In genomic region chr13:114142640-114143490, GRCh38 we compare ENCODE assay signal across 1 cellular context.
TF ChIP-seq lines count a peak whose summit lies in the region.

No MANE protein-coding gene starts in this region.

TF ChIP-seq in IMR-90, 13 proteins besides CTCF, POLR2A, EP300 and RAD21 (continued from another document):
- no peak for TF ChIP-seq CEBPB (IDR thresholded peaks at IDR 0.05; ENCODE audit: low read depth, low read length)
- TF ChIP-seq MXI1 (IDR thresholded peaks at IDR 0.05; ENCODE audit: borderline replicate concordance, low read depth, low read length), result no peak
- TF ChIP-seq, protein P1, sequence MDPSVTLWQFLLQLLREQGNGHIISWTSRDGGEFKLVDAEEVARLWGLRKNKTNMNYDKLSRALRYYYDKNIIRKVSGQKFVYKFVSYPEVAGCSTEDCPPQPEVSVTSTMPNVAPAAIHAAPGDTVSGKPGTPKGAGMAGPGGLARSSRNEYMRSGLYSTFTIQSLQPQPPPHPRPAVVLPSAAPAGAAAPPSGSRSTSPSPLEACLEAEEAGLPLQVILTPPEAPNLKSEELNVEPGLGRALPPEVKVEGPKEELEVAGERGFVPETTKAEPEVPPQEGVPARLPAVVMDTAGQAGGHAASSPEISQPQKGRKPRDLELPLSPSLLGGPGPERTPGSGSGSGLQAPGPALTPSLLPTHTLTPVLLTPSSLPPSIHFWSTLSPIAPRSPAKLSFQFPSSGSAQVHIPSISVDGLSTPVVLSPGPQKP (IDR thresholded peaks at IDR 0.05; ENCODE audit: borderline replicate concordance, low read depth, low read length), result no peak
